In genomic region chr3:45966371-45966780, GRCh38 we compare ENCODE assay signal across 24 cellular contexts. TPM values are rescaled to one million over a fixed set of nuclear protein-coding genes. Genes with fewer than 3 reads are reported as not detected.
DNase-seq lines count a peak whose midpoint lies in the region; ATAC-seq and TF ChIP-seq lines count a peak whose summit lies in the region.
"Had no signal": no experiment of that assay in that cellular context is flagged by ENCODE, and none has a peak within 500 bp of the region (broad histone marks: within the 10 kb centered on the region; RNA-seq: fewer than 3 reads in every experiment).

No MANE protein-coding gene starts in this region.

- H3K36me3 ChIP-seq in CD8-positive, alpha-beta memory T cell (ENCODE audit: insufficient read depth, low read length) = peaks cover 69% of the 10 kb centered on the region
- peaks cover 0 to 67% (median 30%) of the 10 kb centered on the region in 4 donors for H3K36me3 ChIP-seq in transverse colon

- H3K27me3 ChIP-seq in CD8-positive, alpha-beta memory T cell (ENCODE audit: insufficient read depth, low read length, poor library complexity, severe bottlenecking) = no peaks in the 10 kb centered on the region
- no peaks in the 10 kb centered on the region for H3K27me3 ChIP-seq in transverse colon

- in situ Hi-C loops in transverse colon (cut with MboI; ENCODE audit: low pct_ligation_motif_present in 1 of 4, low pct_unique_long_range_greater_than_20kb in 1 of 4, low sequenced_read_pairs in 3 of 4) = no loop called here

- no peak for TF ChIP-seq CTCF in C4-2B (conservative IDR thresholded peaks at IDR 0.05)
- no peak for TF ChIP-seq CTCF in neural crest cell (conservative IDR thresholded peaks at IDR 0.05)
- no peak for TF ChIP-seq CTCF in transverse colon (IDR thresholded peaks at IDR 0.05)

- H3K27ac Mint-ChIP-seq in CD8-positive, alpha-beta memory T cell = peak overlapping the region in 7 of 8 donors; percentile 29 to 92 (median 74)
- H3K27ac Mint-ChIP-seq in neural crest cell (ENCODE audit: unreplicated experiment) = peak overlapping the region; percentile 35
- H3K27ac Mint-ChIP-seq: type B pancreatic cell had no signal

- ATAC-seq in GM21737 (IDR thresholded peaks at IDR 0.05; ENCODE audit: unreplicated experiment) = no peak

- CTCF ChIA-PET in CD8-positive, alpha-beta memory T cell (lab: Charles Lee) = interaction anchor here (1.1 to 6.9 kb wide), 12 partner anchors 8 to 406 kb away, joined by 3 to 64 read pairs (median 7); partner anchors contain the start of gene CXCR6

- no peaks in the 10 kb centered on the region for H3K9me3 ChIP-seq in CD8-positive, alpha-beta memory T cell (ENCODE audit: low read length)
- H3K9me3 ChIP-seq in transverse colon = no peaks in the 10 kb centered on the region

- POLR2A ChIA-PET in CD8-positive, alpha-beta memory T cell (lab: Charles Lee) = interaction anchor here (0.6 to 2.7 kb wide), 5 partner anchors 10 to 28 kb away, joined by 3 to 14 read pairs (median 7); partner anchors contain the start of gene CXCR6

- H3K9me3 Mint-ChIP-seq in CD8-positive, alpha-beta memory T cell = no peaks in the 10 kb centered on the region
- no peaks in the 10 kb centered on the region for H3K9me3 Mint-ChIP-seq in neural crest cell
- H3K9me3 Mint-ChIP-seq: activated T-cell treated with anti-CD3 and anti-CD28 coated beads, Interleukin-2, amount 50 U/mL, for 24 hours; brain; type B pancreatic cell had no signal

- peak overlapping the region in 2 of 7 donors; percentile 78 to 83 for H3K4me3 Mint-ChIP-seq in CD8-positive, alpha-beta memory T cell
- H3K4me3 Mint-ChIP-seq in neural crest cell = no peak overlapping the region
- H3K4me3 Mint-ChIP-seq: activated T-cell treated with anti-CD3 and anti-CD28 coated beads, Interleukin-2, amount 50 U/mL, for 24 hours; brain; type B pancreatic cell had no signal

- H3K4me1 ChIP-seq in CD8-positive, alpha-beta memory T cell (ENCODE audit: insufficient read depth, low read length) = peaks cover 82% of the 10 kb centered on the region
- H3K4me1 ChIP-seq in transverse colon = peaks cover 0 to 14% (median 0%) of the 10 kb centered on the region in 4 donors

- intact Hi-C loops in transverse colon (cut with DNase I; ENCODE audit: low total_unique reads) = no loop called here

- H3K27ac ChIP-seq in C4-2B (peak overlapping the region; percentile 70; the same call in 1 of the 2 replicates), caudate nucleus (ENCODE audit: low read depth, low read length) (peak overlapping the region; percentile 58), transverse colon (no peak overlapping the region)
- no peak overlapping the region for H3K27ac ChIP-seq in CD8-positive, alpha-beta memory T cell (ENCODE audit: low read depth, low read length)

- H3K4me3 ChIP-seq in CD8-positive, alpha-beta memory T cell (ENCODE audit: low read length) = no peak overlapping the region
- H3K4me3 ChIP-seq in transverse colon = no peak overlapping the region

- TF ChIP-seq EP300 in transverse colon (IDR thresholded peaks at IDR 0.05; ENCODE audit: low read depth) = no peak

- H3K36me3 Mint-ChIP-seq in CD8-positive, alpha-beta memory T cell = peaks cover 27 to 97% (median 38%) of the 10 kb centered on the region in 3 donors
- H3K36me3 Mint-ChIP-seq in neural crest cell (ENCODE audit: low read depth) = peaks cover 10% of the 10 kb centered on the region

- no peaks in the 10 kb centered on the region for H3K27me3 Mint-ChIP-seq in CD8-positive, alpha-beta memory T cell
- H3K27me3 Mint-ChIP-seq in neural crest cell (ENCODE audit: low read depth) = no peaks in the 10 kb centered on the region
- H3K27me3 Mint-ChIP-seq: activated T-cell treated with anti-CD3 and anti-CD28 coated beads, Interleukin-2, amount 50 U/mL, for 24 hours; brain; type B pancreatic cell had no signal

- H3K4me1 Mint-ChIP-seq in CD8-positive, alpha-beta memory T cell = peaks cover 92 to 98% (median 95%) of the 10 kb centered on the region in 3 donors
- H3K4me1 Mint-ChIP-seq in neural crest cell = no peaks in the 10 kb centered on the region

- WGBS in transverse colon (ENCODE audit: low coverage in 1 of 2), 2 donors = 89% methylated on average over 15 of the region's 15 CpGs; no CpG with 5 or more reads in 1 of the 2 donors

- DNase-seq in CD8-positive, alpha-beta memory T cell = no peak
- DNase-seq in caudate nucleus (lab: John Stamatoyannopoulos, UW) = peak in 2 of 61 donors; percentile 22 to 43
- no peak for DNase-seq in neural crest cell (ENCODE audit: low read depth, low spot score)
- no peak for DNase-seq in transverse colon
- no peak for DNase-seq in DMS 273 treated with DMSO at 0.1 percent for 48 hours (lab: John Stamatoyannopoulos, UW)
- DNase-seq in ureter (ENCODE audit: low spot score) = no peak
- DNase-seq: activated T-cell treated with anti-CD3 and anti-CD28 coated beads, Interleukin-2, amount 50 U/mL, for 24 hours; islet precursor cell; KBM-7; mammary epithelial cell; MV-4-11; NCI-H1694 treated with DMSO at 0.1 percent for 48 hours; NCI-H2227 treated with DMSO at 0.1 percent for 48 hours; NCI-H748 treated with DMSO at 0.1 percent for 48 hours; stimulated activated naive CD8-positive, alpha-beta T cell treated with anti-CD3 and anti-CD28 coated beads, Interleukin-15, Interleukin-2, amounts not matched to agents 100 U/mL and 50 U/mL, for 24 hours had no signal

- TF ChIP-seq POLR2A in transverse colon (IDR thresholded peaks at IDR 0.05) = no peak

RNA-seq across cellular contexts. Expression of gene CXCR6, which starts 23.1 kb away (rescaled TPM):
- total RNA-seq in CD8-positive, alpha-beta memory T cell = 1 to 10 TPM; 5.8 to 5.9 TPM
- polyA plus RNA-seq in CD8-positive, alpha-beta memory T cell = 70.8 TPM
- total RNA-seq in neural crest cell (not detected in 2 replicates), transverse colon (1 to 10 TPM in 3 of 4 donors, not detected in 1; 3.3 to 9.4 (median 6.7) TPM), ureter (3.1 TPM)
- total RNA-seq: dermis microvascular lymphatic vessel endothelial cell, H1, mammary epithelial cell, myocyte, OCI-LY7, osteocyte had no signal
- polyA plus RNA-seq: H1, mammary epithelial cell had no signal

RNA-seq across cellular contexts. Expression of gene FYCO1, which starts 29.2 kb away (rescaled TPM):
- total RNA-seq in CD8-positive, alpha-beta memory T cell = 10 to 100 TPM; 13.4 to 13.7 TPM
- 11.0 TPM for polyA plus RNA-seq in CD8-positive, alpha-beta memory T cell
- 9.7 and 10.4 TPM in 2 replicates for total RNA-seq in neural crest cell
- total RNA-seq in transverse colon = 10 to 100 TPM; 34.5 to 40.0 (median 38.1) TPM
- 62.0 TPM for total RNA-seq in ureter

Comparison
In these comparisons a context has a peak if more than half of its experiments do, and no peak if none do; other contexts are left out.
1. H3K27ac ChIP-seq: peak in C4-2B (single experiment) and caudate nucleus (single experiment); none in CD8-positive, alpha-beta memory T cell (single experiment) and transverse colon (0 of 4).